In the genomic region with DNA sequence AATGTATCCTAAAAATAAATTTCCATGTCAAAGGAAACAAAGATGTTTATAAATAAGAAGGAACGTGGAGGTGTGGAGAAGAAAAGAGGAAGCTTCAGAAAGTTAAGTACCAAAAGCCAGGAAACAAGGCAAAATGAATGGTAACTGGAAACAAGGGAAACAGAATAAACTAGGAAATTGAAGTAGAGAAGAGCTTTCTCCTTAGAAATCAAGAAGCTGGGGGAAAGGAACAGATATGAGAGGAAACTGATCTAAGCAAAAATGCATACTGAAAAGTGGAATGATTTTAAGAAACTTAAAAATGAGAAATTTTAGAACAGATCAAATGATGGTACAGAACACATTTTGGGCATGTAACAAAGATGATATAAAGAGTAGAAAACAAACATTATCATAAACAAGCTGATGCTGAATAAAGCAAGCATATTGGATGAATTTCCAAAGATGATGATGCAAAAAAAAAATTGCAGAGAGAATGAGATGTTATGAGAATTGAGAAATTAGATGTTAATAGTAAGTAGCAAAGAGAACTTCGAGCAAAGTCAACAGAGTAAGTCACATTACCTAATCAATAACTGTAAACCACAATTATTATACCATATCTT, we compare ENCODE assay signal across 11 cellular contexts. TPM values are rescaled to one million over a fixed set of nuclear protein-coding genes. Genes with fewer than 3 reads are reported as not detected.
A peak's percentile ranks its signal among the peaks of the same experiment; 100 is the strongest.
DNase-seq lines count a peak whose midpoint lies in the region; ATAC-seq and TF ChIP-seq lines count a peak whose summit lies in the region.
"Had no signal": no experiment of that assay in that cellular context is flagged by ENCODE, and none has a peak within 500 bp of the region (broad histone marks: within the 10 kb centered on the region; RNA-seq: fewer than 3 reads in every experiment).

No MANE protein-coding gene starts in this region.

- H3K27me3 Mint-ChIP-seq in activated T-helper 17 cell treated with anti-CD3 and anti-CD28 coated beads, Interleukin-2, amount 50 U/mL, for 72 hours = no peaks in the 10 kb centered on the region
- H3K27me3 Mint-ChIP-seq: activated B cell treated with CpG ODN at 0.5 μM for 24 hours had no signal

- ATAC-seq in IMR-90 (ENCODE audit: low read depth) = no peak
- ATAC-seq in activated T-helper 17 cell treated with anti-CD3 and anti-CD28 coated beads, Interleukin-2, amount 50 U/mL, for 72 hours (replicated peaks) = no peak

- no peak overlapping the region for H4K8ac ChIP-seq in IMR-90 (ENCODE audit: low read depth in 2 of 2, low read length in 2 of 2)

- peaks cover 15% of the 10 kb centered on the region for H3K4me1 Mint-ChIP-seq in activated T-helper 17 cell treated with anti-CD3 and anti-CD28 coated beads, Interleukin-2, amount 50 U/mL, for 72 hours

- CTCF ChIA-PET in IMR-90 (lab: Yijun Ruan, JAX) = no interaction called here

- peaks cover 14 to 20% of the 10 kb centered on the region in 2 experiments for H3K79me1 ChIP-seq in IMR-90 (ENCODE audit: low read depth in 1 of 2, low read length in 2 of 2)

- peak overlapping the region; percentile 79 to 100 (median 93); a peak in 20 of 22 replicates for H3K4me2 ChIP-seq in BLaER1 treated with 17β-estradiol and CSF1 and Interleukin-3, amounts not matched to agents 10 nM and 100 nM
- H3K4me2 ChIP-seq in IMR-90 (ENCODE audit: low read depth, low read length) = no peak overlapping the region; the same call in none of the 2 replicates

- H2BK120ac ChIP-seq in IMR-90 (ENCODE audit: low read depth, low read length) = no peak overlapping the region

- intact Hi-C loops in IMR-90 (cut with micrococcal nuclease) = loop anchor here (1.0 to 10.0 kb wide), 3 partner anchors 51 to 228 kb away; a partner anchor contains a TSS
- intact Hi-C loops in uterus (cut with DNase I; ENCODE audit: low total_unique reads) = no loop called here

- H3K56ac ChIP-seq in IMR-90 (ENCODE audit: extremely low read depth, insufficient read depth, low read length) = no peak overlapping the region

- H2AK9ac ChIP-seq in IMR-90 (replicated peaks; ENCODE audit: low read depth, low read length, poor library complexity) = no peak overlapping the region

- peaks cover 13 to 55% (median 38%) of the 10 kb centered on the region in 11 experiments; a peak in 20 of 22 replicates for H4K20me1 ChIP-seq in BLaER1 treated with 17β-estradiol and CSF1 and Interleukin-3, amounts not matched to agents 10 nM and 100 nM
- H4K20me1 ChIP-seq in IMR-90 (ENCODE audit: insufficient read depth, low read length) = peaks cover 31% of the 10 kb centered on the region

- TF ChIP-seq POLR2A in IMR-90 (IDR thresholded peaks at IDR 0.05; ENCODE audit: low read depth, low read length) = no peak
- TF ChIP-seq POLR2A in uterus (IDR thresholded peaks at IDR 0.05) = no peak

- no peak overlapping the region for H3K27ac ChIP-seq in BLaER1 treated with 17β-estradiol and CSF1 and Interleukin-3, amounts not matched to agents 10 nM and 100 nM
- H3K27ac ChIP-seq in IMR-90 (ENCODE audit: insufficient read depth, low read length) (no peak overlapping the region), duodenal mucosa (ENCODE audit: low read depth, low read length) (no peak overlapping the region), neutrophil (peak overlapping the region; percentile 97), uterus (peak overlapping the region in 1 of 2 donors; percentile 99)

- peaks cover 0 to 20% (median 13%) of the 10 kb centered on the region in 11 experiments; a peak in 17 of 22 replicates for H3K9me3 ChIP-seq in BLaER1 treated with 17β-estradiol and CSF1 and Interleukin-3, amounts not matched to agents 10 nM and 100 nM (replicated peaks in 1 of 11)
- no peaks in the 10 kb centered on the region for H3K9me3 ChIP-seq in IMR-90 (ENCODE audit: control insufficient read depth, insufficient read depth, low read length)
- H3K9me3 ChIP-seq in duodenal mucosa (ENCODE audit: control insufficient read depth in 1 of 2, low read length in 2 of 2) = no peaks in the 10 kb centered on the region
- no peaks in the 10 kb centered on the region for H3K9me3 ChIP-seq in neutrophil
- no peaks in the 10 kb centered on the region for H3K9me3 ChIP-seq in uterus

- TF ChIP-seq CTCF in IMR-90 (conservative IDR thresholded peaks at IDR 0.05; ENCODE audit: low read depth, low read length) (no peak), neutrophil (IDR thresholded peaks at IDR 0.05) (no peak), uterus (IDR thresholded peaks at IDR 0.05) (no peak)

- H2BK20ac ChIP-seq in IMR-90 (ENCODE audit: low read depth, low read length) = no peak overlapping the region

- dilution Hi-C loops in IMR-90 (cut with HindIII; ENCODE audit: low sequenced_read_pairs, unreplicated experiment) = no loop called here

- H3K4me1 ChIP-seq in BLaER1 treated with 17β-estradiol and CSF1 and Interleukin-3, amounts not matched to agents 10 nM and 100 nM = peaks cover 16 to 27% (median 24%) of the 10 kb centered on the region in 10 experiments
- H3K4me1 ChIP-seq in IMR-90 (ENCODE audit: control insufficient read depth, insufficient read depth, low read length) (no peaks in the 10 kb centered on the region), duodenal mucosa (ENCODE audit: control insufficient read depth in 1 of 2, insufficient read depth in 2 of 2, low read length in 2 of 2) (peaks cover 3 to 27% of the 10 kb centered on the region in 2 donors), neutrophil (ENCODE audit: control insufficient read depth in 1 of 2, insufficient read depth in 1 of 2, low read depth in 1 of 2, low read length in 1 of 2) (peaks cover 29 to 33% of the 10 kb centered on the region in 2 experiments), uterus (peaks cover 0 to 11% of the 10 kb centered on the region in 2 donors)

- H3K18ac ChIP-seq in IMR-90 (ENCODE audit: low read depth, low read length) = no peak overlapping the region

- H3K9me3 Mint-ChIP-seq in activated T-helper 17 cell treated with anti-CD3 and anti-CD28 coated beads, Interleukin-2, amount 50 U/mL, for 72 hours = no peaks in the 10 kb centered on the region
- H3K9me3 Mint-ChIP-seq: activated B cell treated with CpG ODN at 0.5 μM for 24 hours, HFFc6, neural crest cell had no signal

- no peak overlapping the region for H2AFZ ChIP-seq in IMR-90 (replicated peaks; ENCODE audit: low read length, poor library complexity)

- DNase-seq in IMR-90 (no peak), uterus (no peak), EL (no peak)
- DNase-seq in activated CD8-positive, alpha-beta memory T cell treated with anti-CD3 and anti-CD28 coated beads, Interleukin-2, amount 50 U/mL, for 48 hours = no peak
- DNase-seq: activated B cell treated with CpG ODN at 0.5 μM for 24 hours, HFFc6 had no signal

- POLR2A ChIA-PET in IMR-90 (lab: Charles Lee; ENCODE audit: unreplicated experiment) = no interaction called here

- no peak overlapping the region for H2BK5ac ChIP-seq in IMR-90 (ENCODE audit: low read depth, low read length, poor library complexity, severe bottlenecking)

- peak overlapping the region; percentile 92 to 100 (median 96); a peak in 14 of 20 replicates for H3K4me3 ChIP-seq in BLaER1 treated with 17β-estradiol and CSF1 and Interleukin-3, amounts not matched to agents 10 nM and 100 nM
- no peak overlapping the region for H3K4me3 ChIP-seq in IMR-90 (ENCODE audit: insufficient read depth, low read depth, low read length)
- peak overlapping the region; percentile 7 to 86 for H3K4me3 ChIP-seq in duodenal mucosa (ENCODE audit: low read depth in 1 of 2, low read length in 2 of 2)
- peak overlapping the region; percentile 78 to 89 for H3K4me3 ChIP-seq in neutrophil (ENCODE audit: low read depth in 1 of 2, low read length in 1 of 2)
- H3K4me3 ChIP-seq in uterus = no peak overlapping the region

- H3K9me1 ChIP-seq in IMR-90 (ENCODE audit: insufficient read depth, low read length) = no peaks in the 10 kb centered on the region

- no peak overlapping the region for H3K4me3 Mint-ChIP-seq in activated T-helper 17 cell treated with anti-CD3 and anti-CD28 coated beads, Interleukin-2, amount 50 U/mL, for 72 hours
- H3K4me3 Mint-ChIP-seq: activated B cell treated with CpG ODN at 0.5 μM for 24 hours, HFFc6, neural crest cell had no signal

- H3K36me3 ChIP-seq in BLaER1 treated with 17β-estradiol and CSF1 and Interleukin-3, amounts not matched to agents 10 nM and 100 nM = peaks cover 0 to 21% (median 7%) of the 10 kb centered on the region in 11 experiments; a peak in 17 of 22 replicates
- H3K36me3 ChIP-seq in IMR-90 (ENCODE audit: control insufficient read depth, insufficient read depth, low read length) = no peaks in the 10 kb centered on the region
- no peaks in the 10 kb centered on the region for H3K36me3 ChIP-seq in duodenal mucosa (ENCODE audit: control insufficient read depth in 1 of 2, insufficient read depth in 2 of 2, low read length in 2 of 2)
- no peaks in the 10 kb centered on the region for H3K36me3 ChIP-seq in neutrophil
- no peaks in the 10 kb centered on the region for H3K36me3 ChIP-seq in uterus

- H3K14ac ChIP-seq in IMR-90 (replicated peaks; ENCODE audit: low read depth, low read length) = no peak overlapping the region

- no peak overlapping the region for H3K23ac ChIP-seq in IMR-90 (ENCODE audit: low read depth, low read length)

- no peak overlapping the region for H3K27ac Mint-ChIP-seq in activated T-helper 17 cell treated with anti-CD3 and anti-CD28 coated beads, Interleukin-2, amount 50 U/mL, for 72 hours
- H3K27ac Mint-ChIP-seq: activated B cell treated with CpG ODN at 0.5 μM for 24 hours, HFFc6 had no signal

- H2AK5ac ChIP-seq in IMR-90 (ENCODE audit: low read depth, low read length) = no peak overlapping the region

- H4K5ac ChIP-seq in IMR-90 (ENCODE audit: low read depth, low read length) = no peak overlapping the region

- no peak overlapping the region for H4K91ac ChIP-seq in IMR-90 (ENCODE audit: insufficient read depth, low read depth, low read length)

- no peak for TF ChIP-seq RAD21 in IMR-90 (IDR thresholded peaks at IDR 0.05; ENCODE audit: low read length)

- no peak overlapping the region for H3K4ac ChIP-seq in IMR-90 (ENCODE audit: low read depth, low read length)

- H3K36me3 Mint-ChIP-seq in activated T-helper 17 cell treated with anti-CD3 and anti-CD28 coated beads, Interleukin-2, amount 50 U/mL, for 72 hours (ENCODE audit: low read depth) = peaks cover 5% of the 10 kb centered on the region

- H2BK15ac ChIP-seq in IMR-90 (ENCODE audit: low read depth, low read length) = no peak overlapping the region

- no CpG with 5 or more reads among the region's 2 CpGs for WGBS in IMR-90 (ENCODE audit: extremely low coverage in 2 of 2, insufficient read length in 1 of 2), 2 experiments

- H3K9ac ChIP-seq in BLaER1 treated with 17β-estradiol and CSF1 and Interleukin-3, amounts not matched to agents 10 nM and 100 nM = peak overlapping the region in 4 of 11 experiments; percentile 12 to 100 (median 99); a peak in 3 of 22 replicates
- no peak overlapping the region for H3K9ac ChIP-seq in IMR-90 (ENCODE audit: low read depth, low read length)
- H3K9ac ChIP-seq in duodenal mucosa (ENCODE audit: low read depth in 1 of 2, low read length in 2 of 2) = peak overlapping the region in 1 of 2 donors; percentile 22

- no peaks in the 10 kb centered on the region for H3K27me3 ChIP-seq in BLaER1 treated with 17β-estradiol and CSF1 and Interleukin-3, amounts not matched to agents 10 nM and 100 nM
- H3K27me3 ChIP-seq in IMR-90 (ENCODE audit: control insufficient read depth, insufficient read depth, low read length) (no peaks in the 10 kb centered on the region), duodenal mucosa (ENCODE audit: control insufficient read depth in 1 of 2, insufficient read depth in 2 of 2, low read length in 2 of 2) (no peaks in the 10 kb centered on the region), neutrophil (no peaks in the 10 kb centered on the region), uterus (no peaks in the 10 kb centered on the region)

- in situ Hi-C loops in IMR-90 (cut with MboI; ENCODE audit: low sequenced_read_pairs) = no loop called here

- BruUV-seq in IMR-90 (replicated peaks; lab: Mats Ljungman, UMichigan) = TSS peak; percentile 58

RNA-seq across cellular contexts. Expression of a gene that starts 1.9 kb away (rescaled TPM):
- total RNA-seq in IMR-90 (2012; rRNA removed) (12.9 and 16.9 TPM in 2 replicates), uterus (10 to 100 TPM; 42.6 to 76.8 (median 66.5) TPM)
- 4.7 and 5.7 TPM in 2 replicates for polyA plus RNA-seq in IMR-90 (2012; rRNA removed)
- polyA plus RNA-seq in IMR-90 (2012; cell fraction: cytosol; rRNA removed) = 0.93 and 1.1 TPM in 2 replicates
- 1.2 and 12.8 TPM in 2 replicates for polyA plus RNA-seq in IMR-90 (2012; cell fraction: nucleus; rRNA removed; ENCODE audit: low replicate concordance)
- 10 to 100 TPM; 27.6 to 35.1 TPM for total RNA-seq in activated T-helper 17 cell treated with anti-CD3 and anti-CD28 coated beads, Interleukin-2, amount 50 U/mL, for 72 hours

Comparison
In these comparisons a context has a peak if more than half of its experiments do, and no peak if none do; other contexts are left out.
1. H3K4me3 ChIP-seq: peak in BLaER1 treated with 17β-estradiol and CSF1 and Interleukin-3, amounts not matched to agents 10 nM and 100 nM (10 of 10), duodenal mucosa (2 of 2) and neutrophil (2 of 2); none in IMR-90 (single experiment) and uterus (0 of 2).